32 cellular contexts compared by ENCODE assay signal in genomic region chr22:40071720-40072119, GRCh38.
"Had no signal": no experiment of that assay in that cellular context is flagged by ENCODE, and none has a peak within 500 bp of the region (broad histone marks: within the 10 kb centered on the region; RNA-seq: fewer than 3 reads in every experiment).

No MANE protein-coding gene starts in this region.

- H3K4me3 Mint-ChIP-seq: activated CD4-positive, alpha-beta memory T cell treated with anti-CD3 and anti-CD28 coated beads for 36 hours; activated CD4-positive, alpha-beta T cell treated with anti-CD3 and anti-CD28 coated beads for 36 hours; activated CD4-positive, alpha-beta T cell treated with anti-CD3 and anti-CD28 coated beads, Interleukin-2, amount 10 ng/mL, durations not matched to agents 24 days and 14 days; activated CD8-positive, alpha-beta memory T cell treated with anti-CD3 and anti-CD28 coated beads, Interleukin-2, amount 10 ng/mL, durations not matched to agents 7 days and 5 days; activated CD8-positive, alpha-beta T cell treated with anti-CD3 and anti-CD28 coated beads, Interleukin-2, amount 10 ng/mL, durations not matched to agents 7 days and 5 days; activated naive CD8-positive, alpha-beta T cell treated with anti-CD3 and anti-CD28 coated beads for 36 hours; activated T-helper 1 cell treated with anti-CD3 and anti-CD28 coated beads, Interleukin-12 subunit alpha, Interleukin-12 subunit beta, Interleukin-2, Interleukin-4 antibody, amounts not matched to agents 30 ng/mL and 10 ng/mL and 1 ng/mL, durations not matched to agents 14 hours and 24 hours and 36 hours; brain; central memory CD8-positive, alpha-beta T cell; dendritic cell treated with granulocyte-macrophage colony-stimulating factor and Interleukin-4, amounts not matched to agents 40 ng/mL and 50 ng/mL, for 4 days; endodermal cell; T-helper 1 cell treated with Interleukin-12 subunit alpha and Interleukin-12 subunit beta and Interleukin-4 antibody, amounts not matched to agents 30 μg/mL and 1 μg/mL, for 36 hours; T-helper 2 cell treated with Interferon-gamma antibody and Interleukin-4, amounts not matched to agents 5 μg/mL and 100 μg/mL, for 36 hours had no signal

- H3K9me3 Mint-ChIP-seq: activated CD4-positive, alpha-beta memory T cell treated with anti-CD3 and anti-CD28 coated beads for 36 hours; activated CD4-positive, alpha-beta T cell treated with anti-CD3 and anti-CD28 coated beads, Interleukin-2, amount 10 ng/mL, durations not matched to agents 24 days and 14 days; activated naive CD8-positive, alpha-beta T cell treated with anti-CD3 and anti-CD28 coated beads for 36 hours; activated T-helper 1 cell treated with anti-CD3 and anti-CD28 coated beads, Interleukin-12 subunit alpha, Interleukin-12 subunit beta, Interleukin-2, Interleukin-4 antibody, amounts not matched to agents 30 ng/mL and 10 ng/mL and 1 ng/mL, durations not matched to agents 14 hours and 24 hours and 36 hours; brain; central memory CD8-positive, alpha-beta T cell; dendritic cell treated with granulocyte-macrophage colony-stimulating factor and Interleukin-4, amounts not matched to agents 40 ng/mL and 50 ng/mL, for 4 days; endodermal cell; T-cell; T-helper 1 cell treated with Interleukin-12 subunit alpha and Interleukin-12 subunit beta and Interleukin-4 antibody, amounts not matched to agents 30 μg/mL and 1 μg/mL, for 36 hours; T-helper 2 cell treated with Interferon-gamma antibody and Interleukin-4, amounts not matched to agents 5 μg/mL and 100 μg/mL, for 36 hours had no signal

- H3K36me3 Mint-ChIP-seq: activated CD4-positive, alpha-beta memory T cell treated with anti-CD3 and anti-CD28 coated beads for 36 hours; brain had no signal

- H3K4me3 ChIP-seq: ascending aorta, breast epithelium, coronary artery, dorsolateral prefrontal cortex, heart left ventricle had no signal

- H3K9me3 ChIP-seq: ascending aorta, breast epithelium, heart left ventricle had no signal

- H3K27ac ChIP-seq: ascending aorta, breast epithelium, coronary artery, dorsolateral prefrontal cortex had no signal

- H3K27ac Mint-ChIP-seq: activated CD4-positive, alpha-beta memory T cell treated with anti-CD3 and anti-CD28 coated beads for 36 hours; activated CD4-positive, alpha-beta T cell treated with anti-CD3 and anti-CD28 coated beads, Interleukin-2, amount 10 ng/mL, durations not matched to agents 24 days and 14 days; activated CD8-positive, alpha-beta memory T cell treated with anti-CD3 and anti-CD28 coated beads, Interleukin-2, amount 10 ng/mL, durations not matched to agents 7 days and 5 days; activated CD8-positive, alpha-beta T cell treated with anti-CD3 and anti-CD28 coated beads, Interleukin-2, amount 10 ng/mL, durations not matched to agents 7 days and 5 days; activated naive CD8-positive, alpha-beta T cell treated with anti-CD3 and anti-CD28 coated beads for 36 hours; activated T-helper 1 cell treated with anti-CD3 and anti-CD28 coated beads, Interleukin-12 subunit alpha, Interleukin-12 subunit beta, Interleukin-2, Interleukin-4 antibody, amounts not matched to agents 30 ng/mL and 10 ng/mL and 1 ng/mL, durations not matched to agents 14 hours and 24 hours and 36 hours; dendritic cell treated with granulocyte-macrophage colony-stimulating factor and Interleukin-4, amounts not matched to agents 40 ng/mL and 50 ng/mL, for 4 days; endodermal cell; T-cell; T-helper 1 cell treated with Interleukin-12 subunit alpha and Interleukin-12 subunit beta and Interleukin-4 antibody, amounts not matched to agents 30 μg/mL and 1 μg/mL, for 36 hours; T-helper 2 cell treated with Interferon-gamma antibody and Interleukin-4, amounts not matched to agents 5 μg/mL and 100 μg/mL, for 36 hours had no signal

- H3K4me1 ChIP-seq: breast epithelium had no signal

- H3K27me3 ChIP-seq: ascending aorta, breast epithelium, dorsolateral prefrontal cortex, heart left ventricle had no signal

- H3K36me3 ChIP-seq: ascending aorta, breast epithelium, heart left ventricle had no signal

- H3K27me3 Mint-ChIP-seq: activated CD4-positive, alpha-beta memory T cell treated with anti-CD3 and anti-CD28 coated beads for 36 hours; activated CD4-positive, alpha-beta T cell treated with anti-CD3 and anti-CD28 coated beads for 36 hours; activated CD4-positive, alpha-beta T cell treated with anti-CD3 and anti-CD28 coated beads, Interleukin-2, amount 10 ng/mL, durations not matched to agents 24 days and 14 days; activated CD8-positive, alpha-beta memory T cell treated with anti-CD3 and anti-CD28 coated beads, Interleukin-2, amount 10 ng/mL, durations not matched to agents 7 days and 5 days; activated naive CD8-positive, alpha-beta T cell treated with anti-CD3 and anti-CD28 coated beads for 36 hours; brain; central memory CD8-positive, alpha-beta T cell; dendritic cell treated with granulocyte-macrophage colony-stimulating factor and Interleukin-4, amounts not matched to agents 40 ng/mL and 50 ng/mL, for 4 days; T-cell had no signal

- ATAC-seq: activated CD4-positive, alpha-beta T cell treated with anti-CD3 and anti-CD28 coated beads for 36 hours; activated CD8-positive, alpha-beta memory T cell treated with anti-CD3 and anti-CD28 coated beads, Interleukin-2, amount 10 ng/mL, durations not matched to agents 7 days and 5 days; activated CD8-positive, alpha-beta T cell treated with anti-CD3 and anti-CD28 coated beads, Interleukin-2, amount 10 ng/mL, durations not matched to agents 7 days and 5 days; esophagus mucosa; T-cell had no signal

- DNase-seq: activated CD4-positive, alpha-beta memory T cell treated with anti-CD3 and anti-CD28 coated beads for 36 hours; activated CD4-positive, alpha-beta T cell treated with anti-CD3 and anti-CD28 coated beads for 36 hours; activated CD4-positive, alpha-beta T cell treated with anti-CD3 and anti-CD28 coated beads, Interleukin-2, amount 10 ng/mL, durations not matched to agents 24 days and 14 days; activated CD4-positive, CD25-positive, alpha-beta regulatory T cell; activated CD4-positive, CD25-positive, alpha-beta regulatory T cell treated with anti-CD3 and anti-CD28 coated beads, Interleukin-2, amount 50 U/mL, for 72 hours; activated CD8-positive, alpha-beta memory T cell treated with anti-CD3 and anti-CD28 coated beads, Interleukin-2, amount 10 ng/mL, durations not matched to agents 7 days and 5 days; activated CD8-positive, alpha-beta memory T cell treated with anti-CD3 and anti-CD28 coated beads, Interleukin-2, amount 50 U/mL, for 4 hours; activated CD8-positive, alpha-beta T cell treated with anti-CD3 and anti-CD28 coated beads, Interleukin-2, amount 10 ng/mL, durations not matched to agents 7 days and 5 days; activated gamma-delta T cell; activated naive CD4-positive, alpha-beta T cell treated with anti-CD3 and anti-CD28 coated beads, Interleukin-2, amount 50 U/mL, for 16 hours; activated naive CD4-positive, alpha-beta T cell treated with Interleukin-2 at 50 U/mL for 16 hours; activated naive CD8-positive, alpha-beta T cell treated with anti-CD3 and anti-CD28 coated beads for 36 hours; activated T-cell treated with anti-CD3 and anti-CD28 coated beads, Interleukin-2, amount 50 U/mL, for 1 hour; activated T-cell treated with anti-CD3 and anti-CD28 coated beads, Interleukin-2, amount 50 U/mL, for 48 hours; dorsolateral prefrontal cortex; effector memory CD4-positive, alpha-beta T cell; endodermal cell; foreskin fibroblast; glutamatergic neuron; heart left ventricle; SW 1271; T-cell had no signal
